9 cellular contexts compared by ENCODE assay signal in the genomic region with DNA sequence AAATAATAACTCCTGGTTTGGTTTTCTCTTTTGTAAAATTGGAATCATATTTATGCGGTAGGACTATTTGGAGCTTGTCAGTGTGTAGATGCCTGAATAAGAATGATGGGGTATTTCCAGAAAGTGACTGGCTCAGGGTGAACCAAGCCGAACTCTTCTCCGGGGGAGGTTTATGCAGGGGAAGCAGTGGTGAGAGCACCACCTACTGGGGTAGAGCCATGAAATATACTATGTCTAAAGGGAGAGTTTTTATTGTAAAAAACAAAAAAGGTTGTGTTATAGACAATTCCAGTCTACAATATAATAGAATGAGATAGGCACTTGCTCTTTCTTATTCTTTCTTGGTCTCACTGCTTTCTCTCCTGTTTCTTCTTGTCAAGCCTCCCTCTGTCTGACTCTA.
DNase-seq lines count a peak whose midpoint lies in the region; ATAC-seq, FAIRE-seq and TF ChIP-seq lines count a peak whose summit lies in the region.
"Had no signal": no experiment of that assay in that cellular context is flagged by ENCODE, and none has a peak within 500 bp of the region (broad histone marks: within the 10 kb centered on the region; RNA-seq: fewer than 3 reads in every experiment).

No MANE protein-coding gene starts in this region.

- no peak overlapping the region for H2AFZ ChIP-seq in H1 (ENCODE audit: low read length)

- peak; percentile 16 for DNase-seq in NCI-H82 (lab: John Stamatoyannopoulos, UW)
- DNase-seq in NCI-H82 treated with DMSO at 0.1 percent for 48 hours (lab: John Stamatoyannopoulos, UW; ENCODE audit: unreplicated experiment) = no peak
- DNase-seq in LNCaP clone FGC (ENCODE audit: low read depth) = no peak
- DNase-seq in H1 (ENCODE audit: low read depth in 1 of 2, low spot score in 2 of 2) = no peak
- no peak for DNase-seq in retinal pigment epithelial cell (ENCODE audit: low read depth)
- no peak for DNase-seq in spleen
- no peak for DNase-seq in activated T-cell treated with anti-CD3 and anti-CD28 coated beads, Interleukin-2, amount 50 U/mL, for 48 hours

- no peak overlapping the region for H4K8ac ChIP-seq in H1 (ENCODE audit: extremely low read depth, insufficient read depth, low read length)

- peak; percentile 56 for TF ChIP-seq CTCF in LNCaP clone FGC (IDR thresholded peaks at IDR 0.05; ENCODE audit: control insufficient read depth, extremely low read depth, insufficient read depth)
- TF ChIP-seq CTCF in H1 (IDR thresholded peaks at IDR 0.05; ENCODE audit: control extremely low read depth in 1 of 3, insufficient read depth in 1 of 3, low read depth in 1 of 3, low read length in 3 of 3) = peak; percentile 31 to 58 (median 46)
- TF ChIP-seq CTCF in retinal pigment epithelial cell (conservative IDR thresholded peaks at IDR 0.05; ENCODE audit: low read depth, low read length) = peak; percentile 59
- no peak for TF ChIP-seq CTCF in spleen (IDR thresholded peaks at IDR 0.05 in 8 of 11, conservative IDR thresholded peaks at IDR 0.05 in 3 of 11)

- H2AK5ac ChIP-seq in H1 (ENCODE audit: low read depth, low read length) = no peak overlapping the region

- no peak for TF ChIP-seq POLR2A in H1 (IDR thresholded peaks at IDR 0.05; ENCODE audit: control extremely low read depth in 1 of 2, low read depth in 2 of 2, low read length in 2 of 2)
- no peak for TF ChIP-seq POLR2A in spleen (IDR thresholded peaks at IDR 0.05)

- H3K9me3 ChIP-seq in H1 (ENCODE audit: insufficient read depth in 2 of 2, low read depth in 1 of 2, low read length in 1 of 2) (no peaks in the 10 kb centered on the region), spleen (no peaks in the 10 kb centered on the region)
- H3K9me3 ChIP-seq: BLaER1 had no signal

- H2BK20ac ChIP-seq in H1 (ENCODE audit: low read length) = no peak overlapping the region

- intact Hi-C loops in spleen (cut with DNase I; ENCODE audit: low total_unique reads) = no loop called here

- H3K79me2 ChIP-seq in H1 (ENCODE audit: control insufficient read depth in 1 of 2, insufficient read depth in 2 of 2, low read length in 2 of 2) = no peaks in the 10 kb centered on the region

- H3K4ac ChIP-seq in H1 (replicated peaks; ENCODE audit: insufficient read length, low read depth, low read length) = no peak overlapping the region

- CTCF ChIA-PET in H1 (lab: Charles Lee; ENCODE audit: partially characterized antibody) = interaction anchor here (0.7 to 2.8 kb wide), 13 partner anchors 8 to 259 kb away, joined by 3 to 10 read pairs (median 4); no protein-coding TSS in a partner anchor

- H3K27ac ChIP-seq in H1 (ENCODE audit: low read depth, low read length) (no peak overlapping the region), spleen (no peak overlapping the region)
- H3K27ac ChIP-seq: BLaER1 had no signal

- H3K23ac ChIP-seq in H1 (ENCODE audit: insufficient read length) = no peak overlapping the region

- H3K79me1 ChIP-seq in H1 (ENCODE audit: low read depth, low read length) = no peaks in the 10 kb centered on the region

- H4K5ac ChIP-seq in H1 (ENCODE audit: insufficient read length, low read depth, low read length) = no peak overlapping the region

- H3K56ac ChIP-seq in H1 (replicated peaks; ENCODE audit: insufficient read length, low read depth, low read length) = no peak overlapping the region

- H3K14ac ChIP-seq in H1 (ENCODE audit: insufficient read length) = no peak overlapping the region

- 75% methylated on average over 3 of the region's 3 CpGs; no CpG with 5 or more reads in 1 of the 2 experiments for WGBS in H1 (ENCODE audit: extremely low coverage in 1 of 2, insufficient coverage in 1 of 2, insufficient read length in 1 of 2, insufficient replicate concordance in 2 of 2, low coverage in 1 of 2, low lambda C conversion rate in 2 of 2, missing lambda C conversion rate in 1 of 2), 2 experiments
- 60 to 73% (median 69%) methylated on average over 3 of the region's 3 CpGs for WGBS in spleen, 5 donors

- no peak overlapping the region for H3K4me2 ChIP-seq in H1 (ENCODE audit: insufficient read depth in 1 of 2, low read depth in 2 of 2, low read length in 2 of 2)
- H3K4me2 ChIP-seq: BLaER1 had no signal

- no peaks in the 10 kb centered on the region for H3K36me3 ChIP-seq in H1 (ENCODE audit: control insufficient read depth in 2 of 4, insufficient read depth in 4 of 4, low read length in 3 of 4)
- H3K36me3 ChIP-seq in spleen = no peaks in the 10 kb centered on the region
- H3K36me3 ChIP-seq: BLaER1 had no signal

- no peaks in the 10 kb centered on the region for H3K27me3 ChIP-seq in H1 (replicated peaks in 1 of 4; ENCODE audit: control insufficient read depth in 3 of 4, extremely low read depth in 1 of 4, insufficient read depth in 3 of 4, low read length in 3 of 4)
- H3K27me3 ChIP-seq in spleen (replicated peaks in 1 of 7) = no peaks in the 10 kb centered on the region
- H3K27me3 ChIP-seq: BLaER1 had no signal

- no peaks in the 10 kb centered on the region for H3K23me2 ChIP-seq in H1 (ENCODE audit: low read depth, low read length)

- TF ChIP-seq EP300 in H1 (IDR thresholded peaks at IDR 0.05; ENCODE audit: borderline replicate concordance in 1 of 2, low read depth in 2 of 2, low read length in 2 of 2) = no peak

- POLR2A ChIA-PET in H1 (lab: Charles Lee; ENCODE audit: partially characterized antibody) = interaction anchor here (1.0 to 1.2 kb wide), 3 partner anchors 8 to 53 kb away, joined by 3 to 4 read pairs (median 4); no protein-coding TSS in a partner anchor

- H2BK5ac ChIP-seq in H1 (ENCODE audit: low read depth, low read length) = no peak overlapping the region

- H3K9ac ChIP-seq in H1 (replicated peaks in 1 of 4; ENCODE audit: extremely low read depth in 1 of 4, low read depth in 3 of 4, low read length in 3 of 4) = no peak overlapping the region
- H3K9ac ChIP-seq: BLaER1 had no signal

- ATAC-seq in GM21576 (IDR thresholded peaks at IDR 0.05; ENCODE audit: unreplicated experiment) = no peak

- no peak overlapping the region for H2BK15ac ChIP-seq in H1 (ENCODE audit: low read length)

- H3K4me3 ChIP-seq in LNCaP clone FGC (ENCODE audit: low read depth, low read length) = no peak overlapping the region
- no peak overlapping the region for H3K4me3 ChIP-seq in H1 (ENCODE audit: extremely low read depth in 1 of 4, insufficient read depth in 2 of 4, low read depth in 3 of 4, low read length in 4 of 4)
- H3K4me3 ChIP-seq in retinal pigment epithelial cell (ENCODE audit: low read length) = no peak overlapping the region
- no peak overlapping the region for H3K4me3 ChIP-seq in spleen
- H3K4me3 ChIP-seq: BLaER1 had no signal

- H3K18ac ChIP-seq in H1 (ENCODE audit: extremely low read depth, low read length) = no peak overlapping the region

- H2BK12ac ChIP-seq in H1 (ENCODE audit: low read depth, low read length) = no peak overlapping the region

- H3K4me1 ChIP-seq in H1 (replicated peaks in 1 of 4; ENCODE audit: control insufficient read depth in 3 of 4, insufficient read depth in 4 of 4, low read length in 3 of 4) = peaks cover 0 to 3% (median 0%) of the 10 kb centered on the region in 4 experiments; a peak in 1 of 7 replicates
- no peaks in the 10 kb centered on the region for H3K4me1 ChIP-seq in spleen
- H3K4me1 ChIP-seq: BLaER1 had no signal

- TF ChIP-seq RAD21 in H1 (IDR thresholded peaks at IDR 0.05 in 1 of 2, conservative IDR thresholded peaks at IDR 0.05 in 1 of 2; ENCODE audit: low read depth in 2 of 2, low read length in 2 of 2) = peak; percentile 76

- H2BK120ac ChIP-seq in H1 (replicated peaks; ENCODE audit: low read depth, low read length) = no peak overlapping the region

- peak; percentile 52 for FAIRE-seq in H1 (lab: Jason Lieb, UNC)

- no peak overlapping the region for H4K91ac ChIP-seq in H1 (replicated peaks; ENCODE audit: insufficient read length, low read length)

- H4K20me1 ChIP-seq in H1 (replicated peaks in 1 of 2; ENCODE audit: control insufficient read depth in 1 of 2, insufficient read depth in 2 of 2, low read length in 2 of 2) = no peaks in the 10 kb centered on the region
- H4K20me1 ChIP-seq: BLaER1 had no signal

TF ChIP-seq in H1, 55 proteins besides CTCF, POLR2A, EP300 and RAD21:
- TF ChIP-seq SIX5 (IDR thresholded peaks at IDR 0.05; ENCODE audit: low read depth, low read length) = no peak
- no peak for TF ChIP-seq SUZ12 (IDR thresholded peaks at IDR 0.05; ENCODE audit: low read length)
- TF ChIP-seq, protein P1, sequence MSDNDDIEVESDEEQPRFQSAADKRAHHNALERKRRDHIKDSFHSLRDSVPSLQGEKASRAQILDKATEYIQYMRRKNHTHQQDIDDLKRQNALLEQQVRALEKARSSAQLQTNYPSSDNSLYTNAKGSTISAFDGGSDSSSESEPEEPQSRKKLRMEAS (IDR thresholded peaks at IDR 0.05) = no peak
- TF ChIP-seq TAF1 (IDR thresholded peaks at IDR 0.05; ENCODE audit: low read depth, low read length) = no peak
- TF ChIP-seq CBX8 (IDR thresholded peaks at IDR 0.05; ENCODE audit: borderline replicate concordance, low read depth, low read length) = no peak
- TF ChIP-seq CTBP2 (IDR thresholded peaks at IDR 0.05; ENCODE audit: borderline replicate concordance, insufficient read depth, insufficient read length, low read length) = no peak
- TF ChIP-seq CHD1 (IDR thresholded peaks at IDR 0.05; ENCODE audit: low read depth, low read length) = no peak
- no peak for TF ChIP-seq SRF (IDR thresholded peaks at IDR 0.05; ENCODE audit: low read depth, low read length)
- TF ChIP-seq KDM1A (IDR thresholded peaks at IDR 0.05; ENCODE audit: borderline replicate concordance, low read length) = no peak
- TF ChIP-seq CREB1 (IDR thresholded peaks at IDR 0.05) = no peak
- no peak for TF ChIP-seq TAF7 (optimal IDR thresholded peaks at IDR 0.05; ENCODE audit: borderline replicate concordance, low read depth, low read length)
- no peak for TF ChIP-seq YY1 (IDR thresholded peaks at IDR 0.05; ENCODE audit: low read depth, low read length)
- TF ChIP-seq PHF8 (conservative IDR thresholded peaks at IDR 0.05; ENCODE audit: low read depth, low read length) = no peak

Comparison
In these comparisons a context has a peak if more than half of its experiments do, and no peak if none do; other contexts are left out.
1. CTCF ChIP-seq: peak in LNCaP clone FGC (single experiment), H1 (3 of 3) and retinal pigment epithelial cell (single experiment); none in spleen (0 of 11).